15 cellular contexts compared by ENCODE assay signal in the genomic region with DNA sequence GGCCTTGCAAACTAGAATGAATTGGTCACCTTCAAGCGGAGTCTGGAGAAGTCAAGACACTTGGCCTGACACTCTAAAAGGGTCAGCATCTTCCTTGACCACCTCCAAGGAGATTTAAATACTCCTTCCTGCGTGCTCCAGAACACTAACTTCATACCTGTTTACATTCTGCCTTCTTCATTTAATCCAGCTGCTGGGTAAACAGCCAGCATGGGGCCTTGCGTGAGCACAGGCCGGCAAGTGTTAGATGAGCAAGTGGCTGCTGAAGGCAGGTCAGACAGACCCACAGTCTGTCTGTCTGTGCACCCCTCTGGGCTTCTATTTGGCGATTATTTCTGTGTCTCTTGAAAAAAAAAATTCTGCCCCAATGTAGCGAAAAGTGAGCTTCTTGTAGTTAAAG.
"Had no signal": no experiment of that assay in that cellular context is flagged by ENCODE, and none has a peak within 500 bp of the region (broad histone marks: within the 10 kb centered on the region; RNA-seq: fewer than 3 reads in every experiment).

No MANE protein-coding gene starts in this region.

- H3K27ac ChIP-seq: gastrocnemius medialis, heart left ventricle, parathyroid adenoma, tibial artery, uterus had no signal

- H3K27me3 ChIP-seq: gastrocnemius medialis, heart left ventricle, tibial artery, uterus had no signal

- H3K36me3 ChIP-seq: gastrocnemius medialis, heart left ventricle, tibial artery, uterus had no signal

- H3K9ac ChIP-seq: parathyroid adenoma had no signal

- DNase-seq: activated CD4-positive, alpha-beta T cell treated with anti-CD3 and anti-CD28 coated beads, Interleukin-2, amount 10 ng/mL, durations not matched to agents 7 days and 5 days; activated CD8-positive, alpha-beta memory T cell treated with anti-CD3 and anti-CD28 coated beads for 24 hours; activated naive CD4-positive, alpha-beta T cell treated with Interleukin-2 at 50 U/mL for 16 hours; anterior cingulate cortex; cerebellar nuclear complex; dermis blood vessel endothelial cell; erythroblast; gastrocnemius medialis; heart left ventricle; immature natural killer cell; stimulated activated naive B cell treated with anti-CD40 and anti-IgM and Interleukin-4, amounts not matched to agents 10 μg/mL and 1 μg/mL and 100 μg/mL, for 72 hours; tibial artery; uterus had no signal

- H3K9me3 ChIP-seq: gastrocnemius medialis, heart left ventricle, tibial artery, uterus had no signal

- H3K27me3 Mint-ChIP-seq: activated CD4-positive, alpha-beta T cell treated with anti-CD3 and anti-CD28 coated beads, Interleukin-2, amount 10 ng/mL, durations not matched to agents 7 days and 5 days; stimulated activated naive B cell treated with anti-CD40 and anti-IgM and Interleukin-4, amounts not matched to agents 10 μg/mL and 1 μg/mL and 100 μg/mL, for 72 hours had no signal

- H3K4me3 Mint-ChIP-seq: activated CD4-positive, alpha-beta T cell treated with anti-CD3 and anti-CD28 coated beads, Interleukin-2, amount 10 ng/mL, durations not matched to agents 7 days and 5 days; immature natural killer cell; stimulated activated naive B cell treated with anti-CD40 and anti-IgM and Interleukin-4, amounts not matched to agents 10 μg/mL and 1 μg/mL and 100 μg/mL, for 72 hours; T-helper 2 cell treated with Interferon-gamma antibody and Interleukin-4, amounts not matched to agents 5 μg/mL and 100 μg/mL, for 36 hours had no signal

- H3K27ac Mint-ChIP-seq: activated CD4-positive, alpha-beta T cell treated with anti-CD3 and anti-CD28 coated beads, Interleukin-2, amount 10 ng/mL, durations not matched to agents 7 days and 5 days; immature natural killer cell; T-helper 2 cell treated with Interferon-gamma antibody and Interleukin-4, amounts not matched to agents 5 μg/mL and 100 μg/mL, for 36 hours had no signal

- H3K9me3 Mint-ChIP-seq: activated CD4-positive, alpha-beta T cell treated with anti-CD3 and anti-CD28 coated beads, Interleukin-2, amount 10 ng/mL, durations not matched to agents 7 days and 5 days; immature natural killer cell; stimulated activated naive B cell treated with anti-CD40 and anti-IgM and Interleukin-4, amounts not matched to agents 10 μg/mL and 1 μg/mL and 100 μg/mL, for 72 hours; T-helper 2 cell treated with Interferon-gamma antibody and Interleukin-4, amounts not matched to agents 5 μg/mL and 100 μg/mL, for 36 hours had no signal

- H2AFZ ChIP-seq: parathyroid adenoma had no signal

- H3K4me3 ChIP-seq: gastrocnemius medialis, heart left ventricle, tibial artery, uterus had no signal
